ENCODE assay signal across 23 cellular contexts in genomic region chr9:131959887-131960286, GRCh38.
A peak's percentile ranks its signal among the peaks of the same experiment; 100 is the strongest.
DNase-seq lines count a peak whose midpoint lies in the region; ATAC-seq and TF ChIP-seq lines count a peak whose summit lies in the region.
"Had no signal": no experiment of that assay in that cellular context is flagged by ENCODE, and none has a peak within 500 bp of the region (broad histone marks: within the 10 kb centered on the region; RNA-seq: fewer than 3 reads in every experiment).

No MANE protein-coding gene starts in this region.

- TF ChIP-seq EP300 in neural cell (conservative IDR thresholded peaks at IDR 0.05; ENCODE audit: poor library complexity, severe bottlenecking) = no peak

- no peaks in the 10 kb centered on the region for H3K9me3 ChIP-seq in neural cell (ENCODE audit: low read length)
- H3K9me3 ChIP-seq in PC-9 (ENCODE audit: insufficient read depth, low read depth) = no peaks in the 10 kb centered on the region
- H3K9me3 ChIP-seq: A549; BE2C; BLaER1 treated with 17β-estradiol and CSF1 and Interleukin-3, amounts not matched to agents 10 nM and 100 nM; HAP-1 had no signal

- H3K9ac ChIP-seq in neural cell (ENCODE audit: low read length) = peak overlapping the region; percentile 24
- H3K9ac ChIP-seq: BLaER1 treated with 17β-estradiol and CSF1 and Interleukin-3, amounts not matched to agents 10 nM and 100 nM had no signal

- H3K9me2 ChIP-seq in neural cell (ENCODE audit: insufficient read depth, low read length) = no peaks in the 10 kb centered on the region
- no peaks in the 10 kb centered on the region for H3K9me2 ChIP-seq in PC-9 (ENCODE audit: insufficient read depth)

- TF ChIP-seq CTCF in neural cell (IDR thresholded peaks at IDR 0.05; ENCODE audit: poor library complexity, severe bottlenecking) (no peak), progenitor cell of endocrine pancreas (IDR thresholded peaks at IDR 0.05; ENCODE audit: unreplicated experiment) (no peak), PC-9 (conservative IDR thresholded peaks at IDR 0.05) (no peak)

- H3K4me3 ChIP-seq in neural cell (ENCODE audit: low read length) = no peak overlapping the region
- no peak overlapping the region for H3K4me3 ChIP-seq in PC-9
- H3K4me3 ChIP-seq: A549; BLaER1 treated with 17β-estradiol and CSF1 and Interleukin-3, amounts not matched to agents 10 nM and 100 nM; HAP-1 had no signal

- no peak for TF ChIP-seq RAD21 in neural cell (conservative IDR thresholded peaks at IDR 0.05)

- intact Hi-C loops in Right ventricle myocardium superior (cut with DNase I) (no loop called here), Right ventricle myocardium inferior (cut with DNase I) (no loop called here), PC-9 (cut with micrococcal nuclease; ENCODE audit: unreplicated experiment) (loop anchor here (10.0 kb wide), 1 partner anchor 275 kb away; no protein-coding TSS in a partner anchor)

- H3K27ac ChIP-seq in caudate nucleus (ENCODE audit: low read depth, low read length) (peak overlapping the region; percentile 78), neural cell (ENCODE audit: low read length) (peak overlapping the region; percentile 43), substantia nigra (ENCODE audit: low read depth, low read length, poor library complexity, severe bottlenecking) (peak overlapping the region; percentile 92), PC-9 (no peak overlapping the region)
- H3K27ac ChIP-seq: A549; BLaER1 treated with 17β-estradiol and CSF1 and Interleukin-3, amounts not matched to agents 10 nM and 100 nM had no signal

- ATAC-seq in Right ventricle myocardium superior (ENCODE audit: poor library complexity) (peak; percentile 59), Right ventricle myocardium inferior (no peak)

- DNase-seq in Right ventricle myocardium superior (no peak), Right ventricle myocardium inferior (ENCODE audit: missing footprints) (no peak), caudate nucleus (lab: John Stamatoyannopoulos, UW) (no peak), substantia nigra (lab: John Stamatoyannopoulos, UW) (no peak), progenitor cell of endocrine pancreas (ENCODE audit: low spot score, unreplicated experiment) (no peak), PC-9 (no peak), MV-4-11 (lab: John Stamatoyannopoulos, UW) (no peak)
- DNase-seq: 8988T; AML-193; BE2C; Calu3; CD4-positive, alpha-beta T cell; COR-L47; DMS53; DMS79 treated with DMSO at 0.1 percent for 48 hours; GF-D8; GOT3; HFFc6 had no signal

- no peak overlapping the region for H2AFZ ChIP-seq in neural cell (ENCODE audit: low read depth, low read length)
- H2AFZ ChIP-seq in PC-9 = no peak overlapping the region

- H3F3A ChIP-seq in neural cell (ENCODE audit: insufficient read depth, low read length, poor library complexity, severe bottlenecking) (peaks cover 5% of the 10 kb centered on the region), PC-9 (ENCODE audit: insufficient read depth, low read depth) (no peaks in the 10 kb centered on the region)

- no peaks in the 10 kb centered on the region for H3K36me3 ChIP-seq in neural cell (ENCODE audit: insufficient read depth, low read length)
- no peaks in the 10 kb centered on the region for H3K36me3 ChIP-seq in PC-9 (ENCODE audit: low read depth)
- H3K36me3 ChIP-seq: BE2C had no signal

- H3K4me3 Mint-ChIP-seq in progenitor cell of endocrine pancreas (ENCODE audit: low read depth) = no peak overlapping the region
- H3K4me3 Mint-ChIP-seq: CD14-positive monocyte; CD4-positive, alpha-beta T cell; HFFc6 had no signal

- H3K4me1 ChIP-seq in PC-9 (replicated peaks; ENCODE audit: insufficient read depth) = no peaks in the 10 kb centered on the region
- H3K4me1 ChIP-seq: BLaER1 treated with 17β-estradiol and CSF1 and Interleukin-3, amounts not matched to agents 10 nM and 100 nM had no signal

- H3K4me2 ChIP-seq in neural cell (ENCODE audit: low read length) (no peak overlapping the region), PC-9 (no peak overlapping the region)
- H3K4me2 ChIP-seq: A549; BLaER1 treated with 17β-estradiol and CSF1 and Interleukin-3, amounts not matched to agents 10 nM and 100 nM had no signal

- peaks cover 3% of the 10 kb centered on the region for H3K36me3 Mint-ChIP-seq in progenitor cell of endocrine pancreas (ENCODE audit: insufficient read depth)

- H3K27me3 Mint-ChIP-seq in progenitor cell of endocrine pancreas = no peaks in the 10 kb centered on the region
- H3K27me3 Mint-ChIP-seq: CD4-positive, alpha-beta T cell had no signal

- BruUV-seq in PC-9 (replicated peaks; lab: Mats Ljungman, UMichigan) = no TSS peak

- no peaks in the 10 kb centered on the region for H3K27me3 ChIP-seq in neural cell (ENCODE audit: insufficient read depth, low read depth, low read length)
- H3K27me3 ChIP-seq in PC-9 (ENCODE audit: insufficient read depth, low read depth) = no peaks in the 10 kb centered on the region
- H3K27me3 ChIP-seq: BE2C; BLaER1 treated with 17β-estradiol and CSF1 and Interleukin-3, amounts not matched to agents 10 nM and 100 nM had no signal

- peaks cover 15% of the 10 kb centered on the region for H3K4me1 Mint-ChIP-seq in progenitor cell of endocrine pancreas (ENCODE audit: low read depth)
- H3K4me1 Mint-ChIP-seq: CD14-positive monocyte had no signal

- H3K27ac Mint-ChIP-seq in progenitor cell of endocrine pancreas = no peak overlapping the region
- H3K27ac Mint-ChIP-seq: CD14-positive monocyte; CD4-positive, alpha-beta T cell; HFFc6 had no signal

- no peaks in the 10 kb centered on the region for H4K20me1 ChIP-seq in neural cell (ENCODE audit: insufficient read depth)
- 0 out of 2 replicates have a peak, but pooled peaks cover 2% of the 10 kb centered on the region for H4K20me1 ChIP-seq in PC-9 (ENCODE audit: insufficient read depth)

- H3K79me2 ChIP-seq in neural cell (replicated peaks; ENCODE audit: insufficient read depth, low read length) = no peaks in the 10 kb centered on the region
- no peaks in the 10 kb centered on the region for H3K79me2 ChIP-seq in PC-9 (ENCODE audit: low read depth)

- no peaks in the 10 kb centered on the region for H3K9me3 Mint-ChIP-seq in progenitor cell of endocrine pancreas (ENCODE audit: low read depth)
- H3K9me3 Mint-ChIP-seq: CD14-positive monocyte; CD4-positive, alpha-beta T cell; HFFc6 had no signal

- POLR2A ChIA-PET in PC-9 (lab: Charles Lee; ENCODE audit: unreplicated experiment) = no interaction called here

- CTCF ChIA-PET in PC-9 (lab: Charles Lee) = no interaction called here

TF ChIP-seq in neural cell, 6 proteins besides CTCF, POLR2A, EP300 and RAD21:
- TF ChIP-seq SMC3 (conservative IDR thresholded peaks at IDR 0.05; ENCODE audit: poor library complexity) (no peak), POLR2AphosphoS5 (IDR thresholded peaks at IDR 0.05) (no peak), TAF1 (IDR thresholded peaks at IDR 0.05; ENCODE audit: low read depth) (no peak), EZH2 (IDR thresholded peaks at IDR 0.05; ENCODE audit: borderline replicate concordance, insufficient read depth, low read length, poor library complexity, severe bottlenecking) (no peak), MXI1 (conservative IDR thresholded peaks at IDR 0.05; ENCODE audit: poor library complexity, severe bottlenecking) (no peak)
- TF ChIP-seq, protein P1, sequence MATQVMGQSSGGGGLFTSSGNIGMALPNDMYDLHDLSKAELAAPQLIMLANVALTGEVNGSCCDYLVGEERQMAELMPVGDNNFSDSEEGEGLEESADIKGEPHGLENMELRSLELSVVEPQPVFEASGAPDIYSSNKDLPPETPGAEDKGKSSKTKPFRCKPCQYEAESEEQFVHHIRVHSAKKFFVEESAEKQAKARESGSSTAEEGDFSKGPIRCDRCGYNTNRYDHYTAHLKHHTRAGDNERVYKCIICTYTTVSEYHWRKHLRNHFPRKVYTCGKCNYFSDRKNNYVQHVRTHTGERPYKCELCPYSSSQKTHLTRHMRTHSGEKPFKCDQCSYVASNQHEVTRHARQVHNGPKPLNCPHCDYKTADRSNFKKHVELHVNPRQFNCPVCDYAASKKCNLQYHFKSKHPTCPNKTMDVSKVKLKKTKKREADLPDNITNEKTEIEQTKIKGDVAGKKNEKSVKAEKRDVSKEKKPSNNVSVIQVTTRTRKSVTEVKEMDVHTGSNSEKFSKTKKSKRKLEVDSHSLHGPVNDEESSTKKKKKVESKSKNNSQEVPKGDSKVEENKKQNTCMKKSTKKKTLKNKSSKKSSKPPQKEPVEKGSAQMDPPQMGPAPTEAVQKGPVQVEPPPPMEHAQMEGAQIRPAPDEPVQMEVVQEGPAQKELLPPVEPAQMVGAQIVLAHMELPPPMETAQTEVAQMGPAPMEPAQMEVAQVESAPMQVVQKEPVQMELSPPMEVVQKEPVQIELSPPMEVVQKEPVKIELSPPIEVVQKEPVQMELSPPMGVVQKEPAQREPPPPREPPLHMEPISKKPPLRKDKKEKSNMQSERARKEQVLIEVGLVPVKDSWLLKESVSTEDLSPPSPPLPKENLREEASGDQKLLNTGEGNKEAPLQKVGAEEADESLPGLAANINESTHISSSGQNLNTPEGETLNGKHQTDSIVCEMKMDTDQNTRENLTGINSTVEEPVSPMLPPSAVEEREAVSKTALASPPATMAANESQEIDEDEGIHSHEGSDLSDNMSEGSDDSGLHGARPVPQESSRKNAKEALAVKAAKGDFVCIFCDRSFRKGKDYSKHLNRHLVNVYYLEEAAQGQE (IDR thresholded peaks at IDR 0.05; ENCODE audit: borderline replicate concordance) = no peak
